In the genomic region with DNA sequence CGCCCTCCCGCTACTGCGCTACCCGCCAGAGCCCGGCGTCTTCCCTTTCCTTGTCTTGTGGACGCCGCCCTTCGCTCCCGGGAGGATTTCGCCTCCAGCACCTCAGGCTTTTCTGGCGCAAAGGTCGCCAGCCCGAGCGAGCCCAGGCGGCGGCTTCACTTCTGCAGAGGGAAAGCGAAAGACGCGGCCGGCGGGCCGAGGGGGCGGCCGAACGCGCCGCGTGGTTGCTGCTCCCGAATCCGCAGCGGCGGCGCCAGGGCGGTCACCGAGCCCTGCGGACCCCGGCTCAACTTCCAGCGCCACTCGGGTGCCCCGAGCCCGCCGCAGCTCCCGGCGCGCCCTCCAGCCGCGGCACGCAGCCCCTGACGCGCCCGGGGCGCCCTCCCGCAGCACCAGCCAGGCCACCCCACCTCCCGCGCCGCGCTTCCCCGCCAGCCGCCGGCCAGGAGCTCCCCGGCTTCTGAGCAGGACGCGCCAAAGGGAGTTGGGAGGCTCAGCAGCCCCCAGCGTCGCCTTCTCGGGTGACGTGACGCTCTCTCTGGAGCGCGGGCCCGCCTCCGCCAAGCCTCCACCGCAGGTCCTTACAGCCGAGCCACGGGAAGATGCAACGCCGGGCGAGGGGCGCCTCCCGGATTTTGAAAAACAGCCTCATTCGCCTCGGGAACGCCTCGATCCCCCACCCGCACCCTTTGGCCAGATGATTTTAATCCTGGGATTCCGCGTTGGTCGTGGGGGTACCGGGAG, we compare ENCODE assay signal across 8 cellular contexts.
DNase-seq lines count a peak whose midpoint lies in the region; ATAC-seq and TF ChIP-seq lines count a peak whose summit lies in the region.

No MANE protein-coding gene starts in this region.

- H3K27me3 ChIP-seq in heart right ventricle (peaks cover 8 to 82% (median 74%) of the 10 kb centered on the region in 7 donors), ovary (no peaks in the 10 kb centered on the region)

- peaks cover 9% of the 10 kb centered on the region for H3K4me1 Mint-ChIP-seq in CD14-positive monocyte

- H3K9me3 ChIP-seq in heart right ventricle, result no peaks in the 10 kb centered on the region
- no peaks in the 10 kb centered on the region for H3K9me3 ChIP-seq in ovary

- H3K4me1 ChIP-seq in heart right ventricle (peaks cover 5 to 20% (median 14%) of the 10 kb centered on the region in 9 donors), ovary (ENCODE audit: insufficient read depth) (peaks cover 5% of the 10 kb centered on the region)

- TF ChIP-seq EP300 in ovary (IDR thresholded peaks at IDR 0.05), result no peak

- H3K4me3 Mint-ChIP-seq in CD14-positive monocyte, result peak overlapping the region; percentile 81 to 96

- peaks cover 2 to 4% of the 10 kb centered on the region in 2 donors for H3K36me3 Mint-ChIP-seq in CD14-positive monocyte
- no peaks in the 10 kb centered on the region for H3K36me3 Mint-ChIP-seq in activated naive CD4-positive, alpha-beta T cell treated with anti-CD3 and anti-CD28 coated beads, Interleukin-2, amount 50 U/mL, for 72 hours

- TF ChIP-seq CTCF in CD14-positive monocyte (IDR thresholded peaks at IDR 0.05) (no peak), heart right ventricle (IDR thresholded peaks at IDR 0.05) (no peak), ovary (IDR thresholded peaks at IDR 0.05) (no peak)

- peak; percentile 18 for TF ChIP-seq POLR2A in ovary (IDR thresholded peaks at IDR 0.05)

- H3K9me3 Mint-ChIP-seq in CD14-positive monocyte, result peaks cover 0 to 19% (median 5%) of the 10 kb centered on the region in 7 donors
- H3K9me3 Mint-ChIP-seq in activated naive CD4-positive, alpha-beta T cell treated with anti-CD3 and anti-CD28 coated beads, Interleukin-2, amount 50 U/mL, for 72 hours, result no peaks in the 10 kb centered on the region

- DNase-seq in CD14-positive monocyte (ENCODE audit: low spot score) (no peak), heart right ventricle (peak; percentile 9 to 46), ovary (peak; percentile 41 to 55 (median 50)), NCI-H446 (lab: John Stamatoyannopoulos, UW) (no peak)
- DNase-seq in activated naive CD4-positive, alpha-beta T cell treated with anti-CD3 and anti-CD28 coated beads, Interleukin-2, amount 50 U/mL, for 72 hours (ENCODE audit: low spot score in 2 of 2), result peak in 1 of 2 donors; percentile 38

- 0% methylated on average over 78 to 90 of the region's 90 CpGs for WGBS in heart right ventricle, 2 donors
- 0 to 3% (median 0%) methylated on average over 64 to 90 of the region's 90 CpGs for WGBS in ovary, 3 donors

- peak overlapping the region in 6 of 10 donors; percentile 34 to 79 (median 48) for H3K27ac ChIP-seq in heart right ventricle
- peak overlapping the region; percentile 57 to 78 for H3K27ac ChIP-seq in ovary

- ATAC-seq in HG03354 (IDR thresholded peaks at IDR 0.05; ENCODE audit: poor library complexity, severe bottlenecking, unreplicated experiment) (peak; percentile 39), heart right ventricle (peak; percentile 26 to 51 (median 30)), GM18517 (IDR thresholded peaks at IDR 0.05; ENCODE audit: unreplicated experiment) (no peak), HG03108 (IDR thresholded peaks at IDR 0.05; ENCODE audit: unreplicated experiment) (no peak)
- ATAC-seq in activated naive CD4-positive, alpha-beta T cell treated with anti-CD3 and anti-CD28 coated beads, Interleukin-2, amount 50 U/mL, for 72 hours, result peak; percentile 19 to 30

- H3K4me3 ChIP-seq in heart right ventricle, result peak overlapping the region; percentile 52 to 77 (median 61)
- peak overlapping the region; percentile 59 for H3K4me3 ChIP-seq in ovary

- peaks cover 40 to 52% (median 41%) of the 10 kb centered on the region in 3 donors for H3K27me3 Mint-ChIP-seq in CD14-positive monocyte (ENCODE audit: low read depth in 3 of 3)

- no peak overlapping the region for H3K27ac Mint-ChIP-seq in CD14-positive monocyte
- no peak overlapping the region for H3K27ac Mint-ChIP-seq in activated naive CD4-positive, alpha-beta T cell treated with anti-CD3 and anti-CD28 coated beads, Interleukin-2, amount 50 U/mL, for 72 hours

- H3K36me3 ChIP-seq in heart right ventricle (no peaks in the 10 kb centered on the region), ovary (no peaks in the 10 kb centered on the region)

- intact Hi-C loops in CD14-positive monocyte (cut with micrococcal nuclease), result no loop called here
- intact Hi-C loops in heart right ventricle (cut with DNase I), result no loop called here
- intact Hi-C loops in ovary (cut with DNase I), result no loop called here

Comparison
In these comparisons a context has a peak if more than half of its experiments do, and no peak if none do; other contexts are left out.
1. DNase-seq: peak in heart right ventricle (2 of 2) and ovary (5 of 5); none in CD14-positive monocyte (single experiment) and NCI-H446 (0 of 2).
2. ATAC-seq: peak in HG03354 (single experiment), activated naive CD4-positive, alpha-beta T cell treated with anti-CD3 and anti-CD28 coated beads, Interleukin-2, amount 50 U/mL, for 72 hours (2 of 2) and heart right ventricle (8 of 8); none in GM18517 (single experiment) and HG03108 (single experiment).